In genomic region chr3:14471690-14472089, GRCh38 we compare ENCODE assay signal across 1 cellular context.
TF ChIP-seq lines count a peak whose summit lies in the region.

No MANE protein-coding gene starts in this region.

TF ChIP-seq in HCT116, 20 proteins besides CTCF, POLR2A, EP300 and RAD21 (continued from another document):
- no peak for TF ChIP-seq POLR2AphosphoS5 (IDR thresholded peaks at IDR 0.05; ENCODE audit: low read depth, low read length)
